In genomic region chr1:248782311-248782887, GRCh38 we compare ENCODE assay signal across 27 cellular contexts. TPM values are rescaled to one million over a fixed set of nuclear protein-coding genes. Genes with fewer than 3 reads are reported as not detected.
"Had no signal": no experiment of that assay in that cellular context is flagged by ENCODE, and none has a peak within 500 bp of the region (broad histone marks: within the 10 kb centered on the region; RNA-seq: fewer than 3 reads in every experiment).

No MANE protein-coding gene starts in this region.

- H3K4me1 Mint-ChIP-seq: central memory CD8-positive, alpha-beta T cell had no signal

- H3K27ac ChIP-seq: ascending aorta, body of pancreas, VCaP had no signal

- H3K4me3 Mint-ChIP-seq: activated CD8-positive, alpha-beta T cell treated with anti-CD3 and anti-CD28 coated beads, Interleukin-2, amount 10 ng/mL, durations not matched to agents 7 days and 5 days; activated naive CD8-positive, alpha-beta T cell treated with anti-CD3 and anti-CD28 coated beads, Interleukin-2, amount 50 U/mL, for 24 hours; activated T-cell treated with anti-CD3 and anti-CD28 coated beads, Interleukin-2, amount 50 U/mL, for 4 hours; central memory CD8-positive, alpha-beta T cell had no signal

- H3K9me3 ChIP-seq: SK-N-SH had no signal

- H3K27me3 Mint-ChIP-seq: IgD-negative memory B cell had no signal

- H3K27ac Mint-ChIP-seq: activated CD8-positive, alpha-beta T cell treated with anti-CD3 and anti-CD28 coated beads, Interleukin-2, amount 10 ng/mL, durations not matched to agents 7 days and 5 days; activated naive CD4-positive, alpha-beta T cell treated with anti-CD3 and anti-CD28 coated beads, Interleukin-2, amount 50 U/mL, for 72 hours; activated naive CD8-positive, alpha-beta T cell treated with anti-CD3 and anti-CD28 coated beads, Interleukin-2, amount 50 U/mL, for 24 hours; IgD-negative memory B cell had no signal

- H3K4me3 ChIP-seq: ascending aorta, body of pancreas had no signal

- H3K36me3 ChIP-seq: ascending aorta had no signal

- H3K9ac ChIP-seq: SK-N-SH had no signal

- DNase-seq: activated CD4-positive, alpha-beta T cell treated with anti-CD3 and anti-CD28 coated beads for 4 hours; activated CD4-positive, alpha-beta T cell treated with anti-CD3 and anti-CD28 coated beads, Interleukin-2, amount 50 U/mL, for 4 hours; activated CD8-positive, alpha-beta T cell treated with anti-CD3 and anti-CD28 coated beads, Interleukin-2, amount 10 ng/mL, durations not matched to agents 7 days and 5 days; activated effector memory CD4-positive, alpha-beta T cell treated with anti-CD3 and anti-CD28 coated beads, Interleukin-2, amount 50 U/mL, for 16 hours; activated naive CD4-positive, alpha-beta T cell treated with Interleukin-2 at 50 U/mL for 16 hours; activated naive CD8-positive, alpha-beta T cell treated with anti-CD3 and anti-CD28 coated beads, Interleukin-2, amount 50 U/mL, for 24 hours; activated T-cell treated with anti-CD3 and anti-CD28 coated beads, Interleukin-2, amount 50 U/mL, for 4 hours; amniotic stem cell; body of pancreas; KG1; NCI-H1048; NCI-H146; NCI-H187 treated with DMSO at 0.1 percent for 48 hours; NCI-H2081 treated with DMSO at 0.1 percent for 48 hours; NCI-H226; NCI-H526 treated with DMSO at 0.1 percent for 48 hours; SK-N-SH; T-helper 1 cell had no signal

- H3K27me3 ChIP-seq: ascending aorta had no signal

- H3K4me2 ChIP-seq: SK-N-SH had no signal

- H3K4me1 ChIP-seq: ascending aorta, body of pancreas had no signal

RNA-seq across cellular contexts. Expression of gene LYPD8, which starts 26.8 kb away (rescaled TPM):
- total RNA-seq: activated CD8-positive, alpha-beta T cell treated with anti-CD3 and anti-CD28 coated beads, Interleukin-2, amount 10 ng/mL, durations not matched to agents 7 days and 5 days; activated naive CD4-positive, alpha-beta T cell treated with anti-CD3 and anti-CD28 coated beads, Interleukin-2, amount 50 U/mL, for 72 hours; activated T-cell treated with anti-CD3 and anti-CD28 coated beads, Interleukin-2, amount 50 U/mL, for 4 hours; ascending aorta; body of pancreas; LHCN-M2; NCI-H460; Right ventricle myocardium inferior; T-helper 2 cell treated with Interferon-gamma antibody and Interleukin-4, amounts not matched to agents 100 ng/mL and 5 ng/mL, for 36 hours had no signal
- polyA plus RNA-seq: IgD-negative memory B cell had no signal
